ENCODE assay signal across 17 cellular contexts in the genomic region with DNA sequence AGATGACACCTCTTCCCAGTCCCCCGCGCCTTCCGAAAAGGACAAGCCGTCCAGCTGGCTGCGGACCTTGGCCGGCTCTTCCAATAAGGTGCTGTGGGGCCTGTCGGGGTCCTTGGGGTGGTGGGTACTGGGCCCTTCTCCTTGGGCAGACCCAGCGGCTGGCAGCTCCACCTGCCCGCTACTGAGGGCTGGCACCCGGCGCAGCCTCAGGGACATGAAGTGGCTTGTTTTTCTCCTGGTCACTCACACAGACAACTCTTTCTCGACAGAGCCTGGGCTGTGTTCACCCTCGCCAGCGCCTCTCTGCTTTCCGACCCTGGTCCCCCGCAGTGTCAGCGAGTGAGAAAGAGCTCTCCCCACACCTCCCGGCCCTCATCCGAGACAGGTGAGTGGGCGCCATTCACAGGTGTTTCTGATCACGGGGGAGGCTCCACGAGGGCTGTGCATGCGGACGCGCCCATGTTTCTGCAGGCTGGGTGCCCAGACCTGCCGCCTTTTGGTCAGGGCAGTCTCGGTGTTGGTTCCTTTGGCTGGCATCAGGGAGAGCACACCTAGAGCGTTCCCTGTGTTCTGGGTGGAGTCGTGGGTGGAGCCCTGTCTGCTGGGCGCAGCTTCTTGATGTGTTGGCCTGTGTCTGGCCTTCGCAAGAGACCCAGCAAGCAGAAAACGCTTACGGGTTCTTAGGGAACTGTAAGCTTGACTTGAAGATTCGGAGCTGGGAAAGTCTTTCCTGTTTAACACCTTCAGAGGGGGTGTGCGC.
DNase-seq lines count a peak whose midpoint lies in the region; ATAC-seq lines count a peak whose summit lies in the region.
"Had no signal": no experiment of that assay in that cellular context is flagged by ENCODE, and none has a peak within 500 bp of the region (broad histone marks: within the 10 kb centered on the region; RNA-seq: fewer than 3 reads in every experiment).

No MANE protein-coding gene starts in this region.

- H3K4me1 Mint-ChIP-seq in T-helper 2 cell treated with Interferon-gamma antibody and Interleukin-4, amounts not matched to agents 5 μg/mL and 100 μg/mL, for 36 hours (ENCODE audit: low read depth), result peaks cover 25% of the 10 kb centered on the region
- peaks cover 44 to 52% of the 10 kb centered on the region in 2 donors for H3K4me1 Mint-ChIP-seq in immature natural killer cell
- H3K4me1 Mint-ChIP-seq in activated CD8-positive, alpha-beta memory T cell treated with anti-CD3 and anti-CD28 coated beads, Interleukin-2, amount 10 ng/mL, durations not matched to agents 7 days and 5 days, result peaks cover 35% of the 10 kb centered on the region

- no peak for ATAC-seq in activated naive CD4-positive, alpha-beta T cell treated with anti-CD3 and anti-CD28 coated beads, Interleukin-2, amount 50 U/mL, for 72 hours
- no peak for ATAC-seq in activated CD8-positive, alpha-beta memory T cell treated with anti-CD3 and anti-CD28 coated beads, Interleukin-2, amount 10 ng/mL, durations not matched to agents 7 days and 5 days
- ATAC-seq: body of pancreas had no signal

- H3K4me3 Mint-ChIP-seq in T-helper 2 cell treated with Interferon-gamma antibody and Interleukin-4, amounts not matched to agents 5 μg/mL and 100 μg/mL, for 36 hours, result no peak overlapping the region
- H3K4me3 Mint-ChIP-seq in immature natural killer cell, result peak overlapping the region in 2 of 5 donors; percentile 29 to 33
- H3K4me3 Mint-ChIP-seq in activated CD8-positive, alpha-beta memory T cell treated with anti-CD3 and anti-CD28 coated beads, Interleukin-2, amount 10 ng/mL, durations not matched to agents 7 days and 5 days, result no peak overlapping the region

- in situ Hi-C loops in G401 (cut with HindIII; ENCODE audit: low sequenced_read_pairs), result loop anchor here (5.0 kb wide), 1 partner anchor 106 kb away; no protein-coding TSS in a partner anchor

- no peaks in the 10 kb centered on the region for H3K27me3 Mint-ChIP-seq in T-helper 2 cell treated with Interferon-gamma antibody and Interleukin-4, amounts not matched to agents 5 μg/mL and 100 μg/mL, for 36 hours (ENCODE audit: low read depth)
- peaks cover 18 to 46% (median 43%) of the 10 kb centered on the region in 3 donors for H3K27me3 Mint-ChIP-seq in immature natural killer cell (ENCODE audit: low read depth in 3 of 3)
- H3K27me3 Mint-ChIP-seq in activated CD8-positive, alpha-beta memory T cell treated with anti-CD3 and anti-CD28 coated beads, Interleukin-2, amount 10 ng/mL, durations not matched to agents 7 days and 5 days, result no peaks in the 10 kb centered on the region

- H3K36me3 Mint-ChIP-seq in T-helper 2 cell treated with Interferon-gamma antibody and Interleukin-4, amounts not matched to agents 5 μg/mL and 100 μg/mL, for 36 hours (ENCODE audit: low read depth), result peaks cover 25% of the 10 kb centered on the region
- H3K36me3 Mint-ChIP-seq in activated naive CD4-positive, alpha-beta T cell treated with anti-CD3 and anti-CD28 coated beads, Interleukin-2, amount 50 U/mL, for 72 hours, result peaks cover 9 to 14% of the 10 kb centered on the region in 2 donors
- H3K36me3 Mint-ChIP-seq in immature natural killer cell, result peaks cover 12% of the 10 kb centered on the region in 3 donors
- H3K36me3 Mint-ChIP-seq in activated CD8-positive, alpha-beta memory T cell treated with anti-CD3 and anti-CD28 coated beads, Interleukin-2, amount 10 ng/mL, durations not matched to agents 7 days and 5 days, result peaks cover 19% of the 10 kb centered on the region

- no peaks in the 10 kb centered on the region for H3K9me3 Mint-ChIP-seq in T-helper 2 cell treated with Interferon-gamma antibody and Interleukin-4, amounts not matched to agents 5 μg/mL and 100 μg/mL, for 36 hours
- no peaks in the 10 kb centered on the region for H3K9me3 Mint-ChIP-seq in activated naive CD4-positive, alpha-beta T cell treated with anti-CD3 and anti-CD28 coated beads, Interleukin-2, amount 50 U/mL, for 72 hours
- no peaks in the 10 kb centered on the region for H3K9me3 Mint-ChIP-seq in immature natural killer cell
- no peaks in the 10 kb centered on the region for H3K9me3 Mint-ChIP-seq in activated CD8-positive, alpha-beta memory T cell treated with anti-CD3 and anti-CD28 coated beads, Interleukin-2, amount 10 ng/mL, durations not matched to agents 7 days and 5 days (ENCODE audit: low read depth)

- H3K27ac Mint-ChIP-seq in T-helper 2 cell treated with Interferon-gamma antibody and Interleukin-4, amounts not matched to agents 5 μg/mL and 100 μg/mL, for 36 hours, result peak overlapping the region; percentile 52
- peak overlapping the region; percentile 50 to 95 for H3K27ac Mint-ChIP-seq in activated naive CD4-positive, alpha-beta T cell treated with anti-CD3 and anti-CD28 coated beads, Interleukin-2, amount 50 U/mL, for 72 hours
- H3K27ac Mint-ChIP-seq in immature natural killer cell, result peak overlapping the region in 5 of 6 donors; percentile 80 to 100 (median 99)
- no peak overlapping the region for H3K27ac Mint-ChIP-seq in activated CD8-positive, alpha-beta memory T cell treated with anti-CD3 and anti-CD28 coated beads, Interleukin-2, amount 10 ng/mL, durations not matched to agents 7 days and 5 days

- DNase-seq in T-helper 2 cell treated with Interferon-gamma antibody and Interleukin-4, amounts not matched to agents 5 μg/mL and 100 μg/mL, for 36 hours (ENCODE audit: low spot score), result no peak
- no peak for DNase-seq in T-helper 2 cell
- peak; percentile 75 for DNase-seq in G401 (ENCODE audit: low spot score)
- no peak for DNase-seq in activated naive CD4-positive, alpha-beta T cell treated with anti-CD3 and anti-CD28 coated beads, Interleukin-2, amount 50 U/mL, for 72 hours (ENCODE audit: low spot score in 2 of 2)
- no peak for DNase-seq in immature natural killer cell
- no peak for DNase-seq in NCI-H1092 (lab: John Stamatoyannopoulos, UW)
- no peak for DNase-seq in activated CD8-positive, alpha-beta memory T cell treated with anti-CD3 and anti-CD28 coated beads, Interleukin-2, amount 10 ng/mL, durations not matched to agents 7 days and 5 days
- DNase-seq in DMS53 treated with DMSO at 0.1 percent for 48 hours (lab: John Stamatoyannopoulos, UW; ENCODE audit: unreplicated experiment), result no peak
- DNase-seq: activated CD4-positive, alpha-beta T cell treated with anti-CD3 and anti-CD28 coated beads for 4 hours; BE2C; body of pancreas; IMR-90; NCI-H69; Right ventricle myocardium superior; stimulated activated CD8-positive, alpha-beta memory T cell treated with anti-CD3 and anti-CD28 coated beads, Interleukin-4, amount 100 ng/mL, for 48 hours; SW 1271; uterus had no signal

- CTCF ChIA-PET in activated CD8-positive, alpha-beta memory T cell treated with anti-CD3 and anti-CD28 coated beads, Interleukin-2, amount 10 ng/mL, durations not matched to agents 7 days and 5 days (lab: Charles Lee), result interaction anchor here (0.8 to 3.2 kb wide), 2 partner anchors 8 to 12 kb away, joined by 4 to 16 read pairs; no protein-coding TSS in a partner anchor
